8 cellular contexts compared by ENCODE assay signal in genomic region chr1:28518745-28519341, GRCh38. TPM values are rescaled to one million over a fixed set of nuclear protein-coding genes. Genes with fewer than 3 reads are reported as not detected.
DNase-seq lines count a peak whose midpoint lies in the region; ATAC-seq and TF ChIP-seq lines count a peak whose summit lies in the region.

No MANE protein-coding gene starts in this region.

- CTCF ChIA-PET in activated CD4-positive, alpha-beta T cell treated with anti-CD3 and anti-CD28 coated beads, Interleukin-2, amount 10 ng/mL, durations not matched to agents 7 days and 5 days (lab: Charles Lee) = interaction anchor here (0.6 to 1.7 kb wide), 5 partner anchors 62 to 358 kb away, joined by 3 to 7 read pairs (median 4); no protein-coding TSS in a partner anchor
- CTCF ChIA-PET in activated CD8-positive, alpha-beta memory T cell treated with anti-CD3 and anti-CD28 coated beads, Interleukin-2, amount 10 ng/mL, durations not matched to agents 7 days and 5 days (lab: Charles Lee) = interaction anchor here (0.6 to 2.5 kb wide), 10 partner anchors 9 to 358 kb away, joined by 3 to 11 read pairs (median 4); no protein-coding TSS in a partner anchor

- peak; percentile 43 for ATAC-seq in activated CD8-positive, alpha-beta memory T cell treated with anti-CD3 and anti-CD28 coated beads, Interleukin-2, amount 10 ng/mL, durations not matched to agents 7 days and 5 days
- no peak for ATAC-seq in right cardiac atrium

- intact Hi-C loops in right cardiac atrium (cut with DNase I) = loop anchor here (5.0 to 10.0 kb wide), 3 partner anchors 83 to 358 kb away; no protein-coding TSS in a partner anchor

- POLR2A ChIA-PET in activated CD4-positive, alpha-beta T cell treated with anti-CD3 and anti-CD28 coated beads, Interleukin-2, amount 10 ng/mL, durations not matched to agents 7 days and 5 days (lab: Charles Lee) = no interaction called here

- peak overlapping the region; percentile 25; the same call in 1 of the 2 replicates for H2AFZ ChIP-seq in KMS-11 (ENCODE audit: low read depth)

- peak overlapping the region; percentile 87 for H3K27ac ChIP-seq in KMS-11
- H3K27ac ChIP-seq in right cardiac atrium (ENCODE audit: low read length) = no peak overlapping the region

- no peaks in the 10 kb centered on the region for H3K27me3 Mint-ChIP-seq in activated CD4-positive, alpha-beta T cell treated with anti-CD3 and anti-CD28 coated beads, Interleukin-2, amount 10 ng/mL, durations not matched to agents 7 days and 5 days
- no peaks in the 10 kb centered on the region for H3K27me3 Mint-ChIP-seq in activated CD8-positive, alpha-beta memory T cell treated with anti-CD3 and anti-CD28 coated beads, Interleukin-2, amount 10 ng/mL, durations not matched to agents 7 days and 5 days

- peaks cover 25% of the 10 kb centered on the region for H3K36me3 Mint-ChIP-seq in activated CD4-positive, alpha-beta T cell treated with anti-CD3 and anti-CD28 coated beads, Interleukin-2, amount 10 ng/mL, durations not matched to agents 7 days and 5 days (ENCODE audit: low read depth)
- H3K36me3 Mint-ChIP-seq in activated CD8-positive, alpha-beta memory T cell treated with anti-CD3 and anti-CD28 coated beads, Interleukin-2, amount 10 ng/mL, durations not matched to agents 7 days and 5 days = peaks cover 24% of the 10 kb centered on the region

- in situ Hi-C loops in ACHN (cut with HindIII; ENCODE audit: low pct_ligation_motif_present, low pct_unique_long_range_greater_than_20kb, low sequenced_read_pairs) = no loop called here

- no peaks in the 10 kb centered on the region for H3K36me3 ChIP-seq in KMS-11 (ENCODE audit: insufficient read depth)

- H3K27me3 ChIP-seq in KMS-11 (ENCODE audit: insufficient read depth, low read depth) (no peaks in the 10 kb centered on the region), right cardiac atrium (ENCODE audit: control insufficient read depth, insufficient read depth) (no peaks in the 10 kb centered on the region)

- H3K27ac Mint-ChIP-seq in activated CD4-positive, alpha-beta T cell treated with anti-CD3 and anti-CD28 coated beads, Interleukin-2, amount 10 ng/mL, durations not matched to agents 7 days and 5 days = peak overlapping the region; percentile 93
- H3K27ac Mint-ChIP-seq in activated CD8-positive, alpha-beta memory T cell treated with anti-CD3 and anti-CD28 coated beads, Interleukin-2, amount 10 ng/mL, durations not matched to agents 7 days and 5 days = peak overlapping the region; percentile 79

- H3K9me3 Mint-ChIP-seq in activated CD4-positive, alpha-beta T cell treated with anti-CD3 and anti-CD28 coated beads, Interleukin-2, amount 10 ng/mL, durations not matched to agents 7 days and 5 days = no peaks in the 10 kb centered on the region
- H3K9me3 Mint-ChIP-seq in activated CD8-positive, alpha-beta memory T cell treated with anti-CD3 and anti-CD28 coated beads, Interleukin-2, amount 10 ng/mL, durations not matched to agents 7 days and 5 days (ENCODE audit: low read depth) = no peaks in the 10 kb centered on the region

- TF ChIP-seq CTCF in KMS-11 (conservative IDR thresholded peaks at IDR 0.05; ENCODE audit: low read depth, low read length) = no peak

- WGBS in right cardiac atrium = 9% methylated on average over 21 of the region's 21 CpGs

- H3K4me3 Mint-ChIP-seq in activated CD4-positive, alpha-beta T cell treated with anti-CD3 and anti-CD28 coated beads, Interleukin-2, amount 10 ng/mL, durations not matched to agents 7 days and 5 days = peak overlapping the region; percentile 79
- peak overlapping the region; percentile 80 for H3K4me3 Mint-ChIP-seq in activated CD8-positive, alpha-beta memory T cell treated with anti-CD3 and anti-CD28 coated beads, Interleukin-2, amount 10 ng/mL, durations not matched to agents 7 days and 5 days

- peak; percentile 47 for DNase-seq in activated CD4-positive, alpha-beta T cell treated with anti-CD3 and anti-CD28 coated beads, Interleukin-2, amount 10 ng/mL, durations not matched to agents 7 days and 5 days
- DNase-seq in activated CD4-positive, alpha-beta T cell treated with anti-CD3 and anti-CD28 coated beads, Interleukin-2, amount 50 U/mL, for 1 hour = no peak
- peak; percentile 79 for DNase-seq in activated CD8-positive, alpha-beta memory T cell treated with anti-CD3 and anti-CD28 coated beads, Interleukin-2, amount 10 ng/mL, durations not matched to agents 7 days and 5 days
- no peak for DNase-seq in right cardiac atrium
- DNase-seq in stimulated activated CD4-positive, alpha-beta T cell treated with anti-CD3 and anti-CD28 coated beads, Interleukin-12 subunit alpha, Interleukin-12 subunit beta, amount 100 ng/mL, for 4 hours = peak; percentile 22
- DNase-seq in ACHN = no peak
- DNase-seq in T1000 (lab: John Stamatoyannopoulos, UW) = no peak

- no peaks in the 10 kb centered on the region for H3K9me3 ChIP-seq in right cardiac atrium (ENCODE audit: control insufficient read depth, low read length)

- peak overlapping the region; percentile 88 for H3K4me2 ChIP-seq in KMS-11

- peaks cover 51% of the 10 kb centered on the region for H3K79me2 ChIP-seq in KMS-11 (ENCODE audit: insufficient read depth, low read depth)

- H3K4me1 Mint-ChIP-seq in activated CD4-positive, alpha-beta T cell treated with anti-CD3 and anti-CD28 coated beads, Interleukin-2, amount 10 ng/mL, durations not matched to agents 7 days and 5 days = peaks cover 54% of the 10 kb centered on the region
- peaks cover 51% of the 10 kb centered on the region for H3K4me1 Mint-ChIP-seq in activated CD8-positive, alpha-beta memory T cell treated with anti-CD3 and anti-CD28 coated beads, Interleukin-2, amount 10 ng/mL, durations not matched to agents 7 days and 5 days

- peak overlapping the region; percentile 75 for H3K4me3 ChIP-seq in KMS-11 (IDR thresholded peaks at IDR 0.05; ENCODE audit: insufficient read depth, low read depth, low read length)
- H3K4me3 ChIP-seq in right cardiac atrium (ENCODE audit: low read length) = peak overlapping the region; percentile 71

- peaks cover 50% of the 10 kb centered on the region for H3K4me1 ChIP-seq in KMS-11 (ENCODE audit: low read depth, poor library complexity, severe bottlenecking)
- H3K4me1 ChIP-seq in right cardiac atrium (ENCODE audit: control insufficient read depth, insufficient read depth, low read length) = peaks cover 4% of the 10 kb centered on the region

- peak overlapping the region; percentile 92 for H3K9ac ChIP-seq in KMS-11

- H4K20me1 ChIP-seq in KMS-11 (ENCODE audit: insufficient read depth) = no peaks in the 10 kb centered on the region

RNA-seq across cellular contexts. Expression of gene RCC1, which starts 13.0 kb away (rescaled TPM):
- total RNA-seq in activated CD4-positive, alpha-beta T cell treated with anti-CD3 and anti-CD28 coated beads, Interleukin-2, amount 10 ng/mL, durations not matched to agents 7 days and 5 days = 10 to 100 TPM; 76.2 to 76.5 TPM
- total RNA-seq in activated CD8-positive, alpha-beta memory T cell treated with anti-CD3 and anti-CD28 coated beads, Interleukin-2, amount 10 ng/mL, durations not matched to agents 7 days and 5 days = 10 to 100 TPM; 61.4 to 77.6 TPM
- 1 to 10 TPM; 4.4 to 8.3 (median 6.7) TPM for total RNA-seq in right cardiac atrium
- polyA plus RNA-seq in right cardiac atrium = 4.1 TPM

RNA-seq across cellular contexts. Expression of gene TRNAU1AP, which starts 34.0 kb away (rescaled TPM):
- 10 to 100 TPM; 69.3 to 70.6 TPM for total RNA-seq in activated CD4-positive, alpha-beta T cell treated with anti-CD3 and anti-CD28 coated beads, Interleukin-2, amount 10 ng/mL, durations not matched to agents 7 days and 5 days
- total RNA-seq in activated CD8-positive, alpha-beta memory T cell treated with anti-CD3 and anti-CD28 coated beads, Interleukin-2, amount 10 ng/mL, durations not matched to agents 7 days and 5 days = 10 to 100 TPM; 52.8 to 55.2 TPM
- total RNA-seq in right cardiac atrium = 10 to 100 TPM; 13.4 to 19.0 (median 16.1) TPM
- polyA plus RNA-seq in right cardiac atrium = 17.0 TPM

Comparison
In these comparisons a context has a peak if more than half of its experiments do, and no peak if none do; other contexts are left out.
1. DNase-seq: peak in activated CD4-positive, alpha-beta T cell treated with anti-CD3 and anti-CD28 coated beads, Interleukin-2, amount 10 ng/mL, durations not matched to agents 7 days and 5 days (single experiment), activated CD8-positive, alpha-beta memory T cell treated with anti-CD3 and anti-CD28 coated beads, Interleukin-2, amount 10 ng/mL, durations not matched to agents 7 days and 5 days (single experiment) and stimulated activated CD4-positive, alpha-beta T cell treated with anti-CD3 and anti-CD28 coated beads, Interleukin-12 subunit alpha, Interleukin-12 subunit beta, amount 100 ng/mL, for 4 hours (single experiment); none in activated CD4-positive, alpha-beta T cell treated with anti-CD3 and anti-CD28 coated beads, Interleukin-2, amount 50 U/mL, for 1 hour (single experiment), right cardiac atrium (0 of 3), ACHN (single experiment) and T1000 (single experiment).
2. RNA of gene RCC1, which starts 13.0 kb away (total RNA-seq): 61.4 to 77.6 TPM in activated CD8-positive, alpha-beta memory T cell treated with anti-CD3 and anti-CD28 coated beads, Interleukin-2, amount 10 ng/mL, durations not matched to agents 7 days and 5 days and 76.2 to 76.5 TPM in activated CD4-positive, alpha-beta T cell treated with anti-CD3 and anti-CD28 coated beads, Interleukin-2, amount 10 ng/mL, durations not matched to agents 7 days and 5 days; 4.4 to 8.3 TPM in right cardiac atrium; every median in the first group is over 4 times any median in the second.